In genomic region chr1:2523891-2524609, GRCh38 we compare ENCODE assay signal across 10 cellular contexts. TPM values are rescaled to one million over a fixed set of nuclear protein-coding genes. Genes with fewer than 3 reads are reported as not detected.
DNase-seq lines count a peak whose midpoint lies in the region; ATAC-seq, FAIRE-seq and TF ChIP-seq lines count a peak whose summit lies in the region.
"Had no signal": no experiment of that assay in that cellular context is flagged by ENCODE, and none has a peak within 500 bp of the region (broad histone marks: within the 10 kb centered on the region; RNA-seq: fewer than 3 reads in every experiment).

No MANE protein-coding gene starts in this region.

- SMC1A ChIA-PET in GM12878 (lab: Charles Lee; ENCODE audit: uncharacterized antibody, unreplicated experiment) = interaction anchor here (0.7 to 1.5 kb wide), 6 partner anchors 23 to 111 kb away, joined by 3 to 11 read pairs (median 3); partner anchors contain the start of gene PEX10

- TF ChIP-seq EP300 in GM12878 (IDR thresholded peaks at IDR 0.05; ENCODE audit: borderline replicate concordance in 1 of 2, control insufficient read depth in 1 of 2, low read depth in 2 of 2, low read length in 2 of 2) = no peak

- no TSS peak for BruUV-seq in GM12878 (replicated peaks; lab: Mats Ljungman, UMichigan)

- no peaks in the 10 kb centered on the region for H3K9me2 ChIP-seq in GM23248 (ENCODE audit: insufficient read depth)

- H3K4me1 ChIP-seq in GM23248 (ENCODE audit: insufficient read depth) (peaks cover 15% of the 10 kb centered on the region; the same call in 1 of the 2 replicates), GM12878 (ENCODE audit: control insufficient read depth, insufficient read depth, low read length) (peaks cover 25% of the 10 kb centered on the region)

- H3K4me2 ChIP-seq in GM23248 (ENCODE audit: unreplicated experiment) = no peak overlapping the region
- H3K4me2 ChIP-seq in GM12878 (ENCODE audit: control insufficient read depth, insufficient read depth) = peak overlapping the region; percentile 85

- POLR2A ChIA-PET in T-cell (lab: Charles Lee) (interaction anchor here in 1 of 2 donors (0.5 kb wide), 1 partner anchor 10 kb away, joined by 8 read pairs; no protein-coding TSS in a partner anchor), GM12878 (lab: Charles Lee) (interaction anchor here (0.8 to 3.7 kb wide), 3 partner anchors 22 to 53 kb away, joined by 3 to 19 read pairs (median 3); no protein-coding TSS in a partner anchor)

- H3K9ac ChIP-seq in GM23248 (0 out of 2 replicates have a peak overlapping the region, but pooled peaks have one; percentile 5), GM12878 (ENCODE audit: control insufficient read depth, insufficient read depth, low read length) (peak overlapping the region; percentile 72; the same call in 1 of the 2 replicates)

- TF ChIP-seq POLR2A in GM12878 (IDR thresholded peaks at IDR 0.05; ENCODE audit: low read depth, low read length) (no peak), GM12892 (IDR thresholded peaks at IDR 0.05; ENCODE audit: low read depth, low read length) (no peak)

- ATAC-seq in T-cell (replicated peaks in 1 of 4) (peak; percentile 23 to 48 (median 38)), GM12878 (no peak), HG02623 (IDR thresholded peaks at IDR 0.05; ENCODE audit: unreplicated experiment) (no peak), GM18519 (IDR thresholded peaks at IDR 0.05; ENCODE audit: low FRiP score, unreplicated experiment) (no peak)

- H3K9me3 Mint-ChIP-seq in T-cell (no peaks in the 10 kb centered on the region), osteocyte (ENCODE audit: unreplicated experiment) (no peaks in the 10 kb centered on the region)

- H3K79me2 ChIP-seq in GM23248 (ENCODE audit: insufficient read depth) (peaks cover 53% of the 10 kb centered on the region), GM12878 (ENCODE audit: control insufficient read depth, insufficient read depth, low read length) (peaks cover 36% of the 10 kb centered on the region)

- no peak overlapping the region for H2AFZ ChIP-seq in GM23248
- no peak overlapping the region for H2AFZ ChIP-seq in GM12878 (ENCODE audit: control insufficient read depth, low read depth, low read length)

- H3K27me3 ChIP-seq in GM23248 (replicated peaks; ENCODE audit: insufficient read depth) (no peaks in the 10 kb centered on the region), GM12878 (replicated peaks in 1 of 2; ENCODE audit: control insufficient read depth in 2 of 2, insufficient read depth in 2 of 2, low read length in 1 of 2) (0 out of 4 replicates have a peak, but pooled peaks cover 0 to 4% of the 10 kb centered on the region in 2 experiments)
- H3K27me3 ChIP-seq: brain microvascular endothelial cell had no signal

- TF ChIP-seq CTCF in GM12878 (IDR thresholded peaks at IDR 0.05 in 2 of 3, conservative IDR thresholded peaks at IDR 0.05 in 1 of 3; ENCODE audit: control insufficient read depth in 2 of 3, extremely low read depth in 1 of 3, insufficient read depth in 1 of 3, low read depth in 3 of 3, low read length in 3 of 3) (no peak), osteocyte (IDR thresholded peaks at IDR 0.05) (no peak)

- H3K4me1 Mint-ChIP-seq in T-cell = peaks cover 43 to 46% (median 44%) of the 10 kb centered on the region in 3 donors
- peaks cover 41% of the 10 kb centered on the region for H3K4me1 Mint-ChIP-seq in osteocyte (ENCODE audit: unreplicated experiment)

- no peak for TF ChIP-seq RAD21 in GM12878 (IDR thresholded peaks at IDR 0.05; ENCODE audit: insufficient read depth, low read depth, low read length)

- H3K27ac Mint-ChIP-seq in T-cell = peak overlapping the region; percentile 95 to 97
- peak overlapping the region; percentile 15 for H3K27ac Mint-ChIP-seq in osteocyte (ENCODE audit: unreplicated experiment)

- WGBS in GM23248 (ENCODE audit: low coverage in 1 of 2, low lambda C conversion rate in 2 of 2, missing lambda C conversion rate in 2 of 2), 2 experiments = 66 to 67% methylated on average over 10 of the region's 10 CpGs
- WGBS in GM12878 (ENCODE audit: insufficient coverage, insufficient replicate concordance, low lambda C conversion rate, missing lambda C conversion rate) = 52% methylated on average over 10 of the region's 10 CpGs

- RAD21 ChIA-PET in GM12878 (lab: Charles Lee; ENCODE audit: unreplicated experiment) = interaction anchor here (1.0 to 5.9 kb wide), 5 partner anchors 23 to 132 kb away, joined by 3 to 86 read pairs (median 4); partner anchors contain the start of genes PEX10 and RER1

- H3K27ac ChIP-seq in GM23248 (no peak overlapping the region), GM12878 (ENCODE audit: control insufficient read depth, insufficient read depth) (no peak overlapping the region; the same call in 1 of the 2 replicates)
- H3K27ac ChIP-seq: brain microvascular endothelial cell had no signal

- H4K20me1 ChIP-seq in GM23248 (ENCODE audit: insufficient read depth) (no peaks in the 10 kb centered on the region), GM12878 (ENCODE audit: control insufficient read depth, insufficient read depth) (peaks cover 3% of the 10 kb centered on the region; the same call in 1 of the 2 replicates)

- H3F3A ChIP-seq in GM23248 (ENCODE audit: insufficient read depth) = no peaks in the 10 kb centered on the region

- H3K4me3 ChIP-seq in GM23248 (0 out of 2 replicates have a peak overlapping the region, but pooled peaks have one; percentile 88), GM12878 (peak overlapping the region; percentile 98)

- H3K9me3 ChIP-seq in GM23248 (ENCODE audit: low read depth) (no peaks in the 10 kb centered on the region), GM12878 (replicated peaks; ENCODE audit: control insufficient read depth, insufficient read depth, low read length) (no peaks in the 10 kb centered on the region)

- no peak for FAIRE-seq in GM12878 (lab: Jason Lieb, UNC)
- no peak for FAIRE-seq in GM12892 (lab: Jason Lieb, UNC)
- FAIRE-seq: urothelium cell line had no signal

- peak overlapping the region; percentile 85 to 93 (median 85) for H3K4me3 Mint-ChIP-seq in T-cell
- peak overlapping the region; percentile 87 for H3K4me3 Mint-ChIP-seq in osteocyte (ENCODE audit: unreplicated experiment)

- CTCF ChIA-PET in T-cell (lab: Charles Lee) = interaction anchor here (0.5 to 1.7 kb wide), 5 partner anchors 32 to 329 kb away, joined by 3 to 4 read pairs (median 4); partner anchors contain the start of genes FAAP20 (in 1 of the 2) and TNFRSF14 (in 1 of the 2)
- CTCF ChIA-PET in GM12878 (lab: Yijun Ruan, JAX) = interaction anchor here (0.6 to 3.8 kb wide), 15 partner anchors 14 to 329 kb away, joined by 3 to 28 read pairs (median 4); partner anchors contain the start of genes FAAP20 and TNFRSF14

- H3K36me3 ChIP-seq in GM23248 (ENCODE audit: low read depth) (no peaks in the 10 kb centered on the region; the same call in 1 of the 2 replicates), GM12878 (ENCODE audit: control insufficient read depth in 2 of 2, insufficient read depth in 2 of 2, low read length in 1 of 2) (peaks cover 6 to 20% of the 10 kb centered on the region in 2 experiments; a peak in 3 of 4 replicates)

- peaks cover 9% of the 10 kb centered on the region for H3K36me3 Mint-ChIP-seq in T-cell
- H3K36me3 Mint-ChIP-seq in osteocyte (ENCODE audit: unreplicated experiment) = peaks cover 8% of the 10 kb centered on the region

- intact Hi-C loops in GM12878 (cut with micrococcal nuclease; ENCODE audit: unreplicated experiment) = loop anchor here (2.0 kb wide), 1 partner anchor 109 kb away; no protein-coding TSS in a partner anchor

- DNase-seq in GM23248 = no peak
- DNase-seq in T-cell = peak in 31 of 34 experiments; percentile 29 to 73 (median 53)
- DNase-seq in GM12878 (ENCODE audit: low read depth, low spot score) = no peak
- DNase-seq in osteocyte (ENCODE audit: extremely low spot score, unreplicated experiment) = no peak
- no peak for DNase-seq in GM12892 (ENCODE audit: insufficient read length)
- DNase-seq in SKM-1 treated with dmso at 0.1 percent for 144 hours (lab: John Stamatoyannopoulos, UW; ENCODE audit: unreplicated experiment) = no peak
- DNase-seq: brain microvascular endothelial cell had no signal

- in situ Hi-C loops in GM23248 (cut with MboI) (loop anchor here (25.0 kb wide), 1 partner anchor 337 kb away; the partner anchor contains the start of gene FAAP20), GM12878 (cut with MboI) (loop anchor here (10.0 kb wide), 1 partner anchor 319 kb away; no protein-coding TSS in a partner anchor)

- peaks cover 0 to 10% of the 10 kb centered on the region in 2 donors for H3K27me3 Mint-ChIP-seq in T-cell
- no peaks in the 10 kb centered on the region for H3K27me3 Mint-ChIP-seq in osteocyte (ENCODE audit: unreplicated experiment)

RNA-seq across cellular contexts. Expression of gene PANK4, which starts 2.3 kb away (rescaled TPM):
- total RNA-seq in GM23248 (2014; rRNA removed; shearing (Covaris generic)) = 29.7 and 35.5 TPM in 2 replicates
- polyA plus RNA-seq in GM23248 (2016; fragmentation: Nextera tagmentation; extraction: Ambion mirVana) = 15.5 and 18.0 TPM in 2 replicates
- total RNA-seq in T-cell = 100 to 1,000 TPM in 3 of 5 donors, 10 to 100 TPM in 2; 51.0 to 128 (median 119) TPM
- total RNA-seq in GM12878 (2013; cell fraction: nucleolus; rRNA removed) = 85.4 and 117 TPM in 2 replicates
- 24.1 and 24.9 TPM in 2 replicates for total RNA-seq in GM12878 (2014; rRNA removed)
- 10.4 and 10.6 TPM in 2 replicates for total RNA-seq in GM12878 (2014; rRNA removed; fragmentation: Illumina TruSeq; extraction: Trizol)
- total RNA-seq in GM12878 (2021) = 25.8 and 38.0 TPM in 2 replicates
- 7.1 TPM for polyA plus RNA-seq in GM12878 (2011; ENCODE audit: low read depth)
- polyA plus RNA-seq in GM12878 (2011; rRNA removed) = 12.4 and 27.0 TPM in 2 replicates
- polyA plus RNA-seq in GM12878 (2011; cell fraction: cytosol; rRNA removed) = 15.9 and 23.0 TPM in 2 replicates
- 158 and 199 TPM in 2 replicates for polyA plus RNA-seq in GM12878 (2011; cell fraction: nucleus; rRNA removed)
- 18.2 and 18.5 TPM in 2 replicates for polyA plus RNA-seq in GM12878 (2012)
- polyA plus RNA-seq in GM12878 (2014; fragmentation: Illumina TruSeq; extraction: Trizol) = 11.1 and 15.0 TPM in 2 replicates
- 1 to 10 TPM in 1 of 2 experiments, under 1 TPM in 1; 0.35 to 1.5 TPM for polyA plus RNA-seq in GM12878 (2014; fragmentation: Nextera tagmentation; extraction: Ambion mirVana)
- 25.0 and 27.2 TPM in 2 replicates for polyA plus RNA-seq in GM12878 (2014; rRNA removed)
- 10 to 100 TPM; 18.2 to 19.0 TPM for polyA plus RNA-seq in GM12878 (2016; fragmentation: Nextera tagmentation; extraction: Ambion mirVana)
- 14.9 and 26.2 TPM in 2 replicates for polyA minus RNA-seq in GM12878 (2011; rRNA and poly(A)+ RNA removed)
- 13.2 and 15.7 TPM in 2 replicates for polyA minus RNA-seq in GM12878 (2011; cell fraction: cytosol; rRNA and poly(A)+ RNA removed)
- 55.4 and 89.3 TPM in 2 replicates for polyA minus RNA-seq in GM12878 (2011; cell fraction: nucleus; rRNA and poly(A)+ RNA removed)
- 34.1 and 34.4 TPM in 2 replicates for total RNA-seq in osteocyte
- polyA plus RNA-seq in GM12892 (2012; ENCODE audit: missing spikeins) = 12.0 TPM

RNA-seq across cellular contexts. Expression of gene HES5, which starts 6.0 kb away (rescaled TPM):
- total RNA-seq in GM23248 (2014; rRNA removed; shearing (Covaris generic)) = 1.1 TPM in 1 of 2 replicates, not detected in the other
- polyA plus RNA-seq in GM23248 (2016; fragmentation: Nextera tagmentation; extraction: Ambion mirVana) (not detected in 2 replicates), GM12878 (2011; rRNA removed) (not detected in 2 replicates), GM12878 (2014; fragmentation: Illumina TruSeq; extraction: Trizol) (not detected in 2 replicates), GM12878 (2014; fragmentation: Nextera tagmentation; extraction: Ambion mirVana) (not detected), GM12878 (2014; rRNA removed) (0.12 TPM in 1 of 2 replicates, not detected in the other), GM12878 (2016; fragmentation: Nextera tagmentation; extraction: Ambion mirVana) (not detected)
- total RNA-seq in T-cell (not detected), GM12878 (2014; rRNA removed) (0.22 TPM in 1 of 2 replicates, not detected in the other), GM12878 (2014; rRNA removed; fragmentation: Illumina TruSeq; extraction: Trizol) (not detected in 2 replicates), GM12878 (2021) (0.15 TPM in 1 of 2 replicates, not detected in the other), osteocyte (0.29 TPM in 1 of 2 replicates, not detected in the other)
- total RNA-seq in GM12878 (2013; cell fraction: nucleolus; rRNA removed) = not detected in 2 replicates
- polyA plus RNA-seq in GM12878 (2011; ENCODE audit: low read depth) = not detected
- not detected in 2 replicates for polyA plus RNA-seq in GM12878 (2011; cell fraction: cytosol; rRNA removed)
- not detected in 2 replicates for polyA plus RNA-seq in GM12878 (2011; cell fraction: nucleus; rRNA removed)
- polyA plus RNA-seq in GM12878 (2012) = not detected in 2 replicates
- polyA minus RNA-seq in GM12878 (2011; rRNA and poly(A)+ RNA removed) = not detected in 2 replicates
- not detected in 2 replicates for polyA minus RNA-seq in GM12878 (2011; cell fraction: cytosol; rRNA and poly(A)+ RNA removed)
- polyA minus RNA-seq in GM12878 (2011; cell fraction: nucleus; rRNA and poly(A)+ RNA removed) = not detected in 2 replicates
- not detected for polyA plus RNA-seq in GM12892 (2012; ENCODE audit: missing spikeins)

RNA-seq across cellular contexts. Expression of gene TNFRSF14, which starts 32.1 kb away (rescaled TPM):
- 4.7 and 13.3 TPM in 2 replicates for total RNA-seq in GM23248 (2014; rRNA removed; shearing (Covaris generic))
- polyA plus RNA-seq in GM23248 (2016; fragmentation: Nextera tagmentation; extraction: Ambion mirVana) = 7.8 and 7.9 TPM in 2 replicates
- total RNA-seq in T-cell = 100 to 1,000 TPM; 163 to 214 (median 211) TPM
- total RNA-seq in GM12878 (2013; cell fraction: nucleolus; rRNA removed) = 315 and 380 TPM in 2 replicates
- 53.6 and 61.1 TPM in 2 replicates for total RNA-seq in GM12878 (2014; rRNA removed)
- total RNA-seq in GM12878 (2014; rRNA removed; fragmentation: Illumina TruSeq; extraction: Trizol) = 20.0 and 23.0 TPM in 2 replicates
- 76.2 and 79.1 TPM in 2 replicates for total RNA-seq in GM12878 (2021)
- polyA plus RNA-seq in GM12878 (2011; ENCODE audit: low read depth) = 42.6 TPM
- 30.5 and 69.6 TPM in 2 replicates for polyA plus RNA-seq in GM12878 (2011; rRNA removed)
- polyA plus RNA-seq in GM12878 (2011; cell fraction: cytosol; rRNA removed) = 85.6 and 116 TPM in 2 replicates
- 998 and 1,152 TPM in 2 replicates for polyA plus RNA-seq in GM12878 (2011; cell fraction: nucleus; rRNA removed)
- 120 and 163 TPM in 2 replicates for polyA plus RNA-seq in GM12878 (2012)
- polyA plus RNA-seq in GM12878 (2014; fragmentation: Illumina TruSeq; extraction: Trizol) = 4.8 and 19.2 TPM in 2 replicates
- polyA plus RNA-seq in GM12878 (2014; fragmentation: Nextera tagmentation; extraction: Ambion mirVana) = 1 to 10 TPM in 1 of 2 experiments, under 1 TPM in 1; 0.43 to 2.9 TPM
- polyA plus RNA-seq in GM12878 (2014; rRNA removed) = 113 and 114 TPM in 2 replicates
- 10 to 100 TPM; 36.2 to 46.7 TPM for polyA plus RNA-seq in GM12878 (2016; fragmentation: Nextera tagmentation; extraction: Ambion mirVana)
- 22.7 and 47.3 TPM in 2 replicates for polyA minus RNA-seq in GM12878 (2011; rRNA and poly(A)+ RNA removed)
- polyA minus RNA-seq in GM12878 (2011; cell fraction: cytosol; rRNA and poly(A)+ RNA removed) = 17.1 and 28.0 TPM in 2 replicates
- polyA minus RNA-seq in GM12878 (2011; cell fraction: nucleus; rRNA and poly(A)+ RNA removed) = 91.9 and 124 TPM in 2 replicates
- total RNA-seq in osteocyte = 6.5 TPM in 2 replicates
- 117 TPM for polyA plus RNA-seq in GM12892 (2012; ENCODE audit: missing spikeins)

RNA-seq across cellular contexts. Expression of gene PLCH2, which starts 48.0 kb away (rescaled TPM):
- 0.13 TPM in 1 of 2 replicates, not detected in the other for total RNA-seq in GM23248 (2014; rRNA removed; shearing (Covaris generic))
- polyA plus RNA-seq in GM23248 (2016; fragmentation: Nextera tagmentation; extraction: Ambion mirVana) = not detected in 2 replicates
- total RNA-seq in T-cell = 10 to 100 TPM; 20.2 to 59.1 (median 27.9) TPM
- 3.9 and 7.9 TPM in 2 replicates for total RNA-seq in GM12878 (2013; cell fraction: nucleolus; rRNA removed)
- total RNA-seq in GM12878 (2014; rRNA removed) = 0.11 and 0.73 TPM in 2 replicates
- 0.04 and 0.05 TPM in 2 replicates for total RNA-seq in GM12878 (2014; rRNA removed; fragmentation: Illumina TruSeq; extraction: Trizol)
- 0.62 and 0.74 TPM in 2 replicates for total RNA-seq in GM12878 (2021)
- polyA plus RNA-seq in GM12878 (2011; ENCODE audit: low read depth) = 0.28 TPM
- 0.24 and 0.30 TPM in 2 replicates for polyA plus RNA-seq in GM12878 (2011; rRNA removed)
- 0.27 and 0.64 TPM in 2 replicates for polyA plus RNA-seq in GM12878 (2011; cell fraction: cytosol; rRNA removed)
- 4.9 and 6.8 TPM in 2 replicates for polyA plus RNA-seq in GM12878 (2011; cell fraction: nucleus; rRNA removed)
- 1.4 and 2.3 TPM in 2 replicates for polyA plus RNA-seq in GM12878 (2012)
- 0.12 TPM in 1 of 2 replicates, not detected in the other for polyA plus RNA-seq in GM12878 (2014; fragmentation: Illumina TruSeq; extraction: Trizol)
- not detected for polyA plus RNA-seq in GM12878 (2014; fragmentation: Nextera tagmentation; extraction: Ambion mirVana)
- 0.53 and 1.1 TPM in 2 replicates for polyA plus RNA-seq in GM12878 (2014; rRNA removed)
- under 1 TPM in 1 of 2 experiments, not detected in 1; 0.03 TPM for polyA plus RNA-seq in GM12878 (2016; fragmentation: Nextera tagmentation; extraction: Ambion mirVana)
- 0.59 and 0.77 TPM in 2 replicates for polyA minus RNA-seq in GM12878 (2011; rRNA and poly(A)+ RNA removed)
- polyA minus RNA-seq in GM12878 (2011; cell fraction: cytosol; rRNA and poly(A)+ RNA removed) = 0.27 TPM in 1 of 2 replicates, not detected in the other
- 1.1 and 2.0 TPM in 2 replicates for polyA minus RNA-seq in GM12878 (2011; cell fraction: nucleus; rRNA and poly(A)+ RNA removed)
- total RNA-seq in osteocyte = 11.7 and 12.6 TPM in 2 replicates
- polyA plus RNA-seq in GM12892 (2012; ENCODE audit: missing spikeins) = 0.13 TPM

Comparison
In these comparisons a context has a peak if more than half of its experiments do, and no peak if none do; other contexts are left out.
1. DNase-seq: peak in T-cell (31 of 34); none in GM23248 (single experiment), GM12878 (single experiment), osteocyte (single experiment), GM12892 (single experiment) and SKM-1 treated with dmso at 0.1 percent for 144 hours (single experiment).
2. ATAC-seq: peak in T-cell (4 of 4); none in GM12878 (single experiment), HG02623 (single experiment) and GM18519 (single experiment).